In genomic region chr1:31712041-31712440, GRCh38 we compare ENCODE assay signal across 1 cellular context.
TF ChIP-seq lines count a peak whose summit lies in the region.

No MANE protein-coding gene starts in this region.

TF ChIP-seq in IMR-90, 13 proteins besides CTCF, POLR2A, EP300 and RAD21:
- TF ChIP-seq MAZ (IDR thresholded peaks at IDR 0.05; ENCODE audit: borderline replicate concordance, low read depth, low read length) (no peak), NFE2L2 (IDR thresholded peaks at IDR 0.05; ENCODE audit: low read depth, low read length) (no peak), BHLHE40 (IDR thresholded peaks at IDR 0.05; ENCODE audit: low read depth, low read length) (peak; percentile 13; the same call in 1 of the 2 replicates), MAFK (IDR thresholded peaks at IDR 0.05; ENCODE audit: low read depth, low read length) (peak; percentile 16; the same call in 1 of the 2 replicates), CHD1 (IDR thresholded peaks at IDR 0.05; ENCODE audit: low read depth, low read length) (no peak)
